Comparison of ENCODE assay signal across 8 cellular contexts in the genomic region with DNA sequence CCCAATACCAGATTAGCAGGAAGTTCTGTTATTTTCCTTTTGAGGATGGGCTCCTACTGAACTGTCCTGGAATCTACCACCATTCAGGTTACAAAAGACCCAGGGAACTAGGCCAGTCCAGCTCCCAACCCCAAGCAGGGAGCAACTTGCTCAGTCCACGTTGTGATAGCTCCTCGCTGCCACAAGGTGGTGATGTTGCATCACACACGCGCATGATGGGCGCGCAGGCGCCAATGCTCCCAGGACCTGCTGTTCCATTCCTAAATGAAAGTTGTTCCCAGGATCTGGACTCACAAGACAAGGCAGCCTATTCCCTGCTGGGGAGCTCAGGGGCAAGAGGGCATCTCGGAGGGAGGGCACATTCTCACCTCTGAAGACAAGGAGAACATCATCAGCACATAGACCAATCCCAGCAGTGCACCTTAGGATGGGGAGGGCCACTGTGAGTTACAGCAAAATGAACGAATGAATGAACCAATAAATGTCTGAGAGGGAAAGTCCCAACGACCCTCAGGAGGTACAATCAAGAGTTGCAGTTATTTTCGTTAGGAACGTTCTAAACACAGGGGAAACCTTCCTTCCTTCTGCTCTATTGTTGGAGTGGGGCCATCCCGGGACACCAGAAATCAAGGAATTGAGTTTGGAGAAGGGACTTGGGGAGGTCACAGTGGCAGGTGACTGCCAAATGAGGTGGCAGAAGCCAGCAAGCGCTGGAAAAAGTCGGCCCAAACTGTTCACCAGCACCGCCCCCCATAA. TPM values are rescaled to one million over a fixed set of nuclear protein-coding genes. Genes with fewer than 3 reads are reported as not detected.
DNase-seq lines count a peak whose midpoint lies in the region; ATAC-seq and TF ChIP-seq lines count a peak whose summit lies in the region.
"Not testable (repeated sequence)": the region's sequence is repeated elsewhere in the genome, so short reads cannot be mapped to it uniquely, and the experiment has no call there.

No MANE protein-coding gene starts in this region.

- ATAC-seq in HG02759 (IDR thresholded peaks at IDR 0.05; ENCODE audit: unreplicated experiment) (peak; percentile 39), upper lobe of left lung (ENCODE audit: low FRiP score in 2 of 2) (peak; percentile 89 to 93)

- H3K9ac ChIP-seq in OCI-LY3 (ENCODE audit: low read length); parathyroid adenoma: not testable (repeated sequence)

- not testable (repeated sequence) for TF ChIP-seq EP300 in upper lobe of left lung (IDR thresholded peaks at IDR 0.05)

- H3K79me2 ChIP-seq in OCI-LY3 (ENCODE audit: low read length); parathyroid adenoma: not testable (repeated sequence)

- H3K4me3 ChIP-seq in GM12864 (ENCODE audit: low read depth, low read length): not testable (repeated sequence)
- H3K4me3 ChIP-seq in OCI-LY3 (ENCODE audit: low read length) (peak overlapping the region; percentile 83), choroid plexus epithelial cell (ENCODE audit: low read depth, low read length) (peak overlapping the region; percentile 66), iPS DF 6.9 (ENCODE audit: low read length) (peak overlapping the region; percentile 55; the same call in 1 of the 2 replicates), parathyroid adenoma (ENCODE audit: low read depth, low read length) (peak overlapping the region; percentile 63), upper lobe of left lung (peak overlapping the region in 3 of 4 donors; percentile 63 to 73 (median 68))

- CTCF ChIA-PET in activated CD4-positive, alpha-beta memory T cell treated with anti-CD3 and anti-CD28 coated beads, Interleukin-2, amount 10 ng/mL, durations not matched to agents 7 days and 5 days (lab: Charles Lee): interaction anchor here (1.0 to 3.4 kb wide), 6 partner anchors 56 to 70 kb away, joined by 3 to 21 read pairs (median 10); a partner anchor contains a TSS

- WGBS in iPS DF 6.9 (ENCODE audit: insufficient coverage, insufficient read length): no CpG with 5 or more reads among the region's 16 CpGs
- 3 to 5% methylated on average over 9 to 15 of the region's 16 CpGs for WGBS in upper lobe of left lung, 2 donors

- not testable (repeated sequence) for H3K27ac Mint-ChIP-seq in activated CD4-positive, alpha-beta memory T cell treated with anti-CD3 and anti-CD28 coated beads, Interleukin-2, amount 10 ng/mL, durations not matched to agents 7 days and 5 days

- not testable (repeated sequence) for H3K27me3 ChIP-seq in OCI-LY3 (ENCODE audit: low read depth, low read length); iPS DF 6.9 (ENCODE audit: control insufficient read depth, insufficient read depth, low read length); parathyroid adenoma (ENCODE audit: control insufficient read depth, insufficient read depth, low read length); upper lobe of left lung

- H2AFZ ChIP-seq in OCI-LY3 (ENCODE audit: low read depth, low read length) (peak overlapping the region; percentile 70; the same call in 1 of the 2 replicates), parathyroid adenoma (peak overlapping the region; percentile 71)

- peaks cover 35% of the 10 kb centered on the region for H3K4me1 Mint-ChIP-seq in activated CD4-positive, alpha-beta memory T cell treated with anti-CD3 and anti-CD28 coated beads, Interleukin-2, amount 10 ng/mL, durations not matched to agents 7 days and 5 days

- not testable (repeated sequence) for H4K20me1 ChIP-seq in OCI-LY3 (ENCODE audit: insufficient read depth, low read length)

- H3K27ac ChIP-seq in OCI-LY3 (ENCODE audit: low read length); iPS DF 6.9 (ENCODE audit: low read length): not testable (repeated sequence)
- peak overlapping the region; percentile 79 for H3K27ac ChIP-seq in parathyroid adenoma
- peak overlapping the region; percentile 21 to 91 (median 88) for H3K27ac ChIP-seq in upper lobe of left lung

- H3K9me3 ChIP-seq in OCI-LY3 (ENCODE audit: insufficient read depth, low read length); iPS DF 6.9 (ENCODE audit: control insufficient read depth, insufficient read depth, low read length); parathyroid adenoma (ENCODE audit: control insufficient read depth, low read length); upper lobe of left lung: not testable (repeated sequence)

- H3K4me1 ChIP-seq in OCI-LY3 (ENCODE audit: low read length); iPS DF 6.9 (ENCODE audit: control insufficient read depth, insufficient read depth, low read length); parathyroid adenoma: not testable (repeated sequence)
- peaks cover 20 to 36% (median 30%) of the 10 kb centered on the region in 4 donors for H3K4me1 ChIP-seq in upper lobe of left lung

- TF ChIP-seq CTCF in GM12864 (IDR thresholded peaks at IDR 0.05; ENCODE audit: low read depth, low read length, missing control alignments) (peak; percentile 51), OCI-LY3 (IDR thresholded peaks at IDR 0.05; ENCODE audit: low read depth, low read length) (peak; percentile 37), choroid plexus epithelial cell (conservative IDR thresholded peaks at IDR 0.05; ENCODE audit: low read depth, low read length) (peak; percentile 54), parathyroid adenoma (IDR thresholded peaks at IDR 0.05) (peak; percentile 64), upper lobe of left lung (IDR thresholded peaks at IDR 0.05) (peak; percentile 40 to 89 (median 80))

- not testable (repeated sequence) for DNase-seq in GM12864 (ENCODE audit: low read depth); iPS DF 6.9 (ENCODE audit: low read depth, low spot score); upper lobe of left lung
- peak; percentile 57 for DNase-seq in activated CD4-positive, alpha-beta memory T cell treated with anti-CD3 and anti-CD28 coated beads, Interleukin-2, amount 10 ng/mL, durations not matched to agents 7 days and 5 days
- DNase-seq in choroid plexus epithelial cell (ENCODE audit: low read depth): peak; percentile 30

- not testable (repeated sequence) for H3K9me3 Mint-ChIP-seq in activated CD4-positive, alpha-beta memory T cell treated with anti-CD3 and anti-CD28 coated beads, Interleukin-2, amount 10 ng/mL, durations not matched to agents 7 days and 5 days

- not testable (repeated sequence) for H3K27me3 Mint-ChIP-seq in activated CD4-positive, alpha-beta memory T cell treated with anti-CD3 and anti-CD28 coated beads, Interleukin-2, amount 10 ng/mL, durations not matched to agents 7 days and 5 days

- TF ChIP-seq POLR2A in upper lobe of left lung (IDR thresholded peaks at IDR 0.05): not testable (repeated sequence)

- peak overlapping the region; percentile 88 for H3K4me3 Mint-ChIP-seq in activated CD4-positive, alpha-beta memory T cell treated with anti-CD3 and anti-CD28 coated beads, Interleukin-2, amount 10 ng/mL, durations not matched to agents 7 days and 5 days

- POLR2A ChIA-PET in activated CD4-positive, alpha-beta memory T cell treated with anti-CD3 and anti-CD28 coated beads, Interleukin-2, amount 10 ng/mL, durations not matched to agents 7 days and 5 days (lab: Charles Lee): interaction anchor here (1.0 to 4.3 kb wide), 6 partner anchors 9 to 152 kb away, joined by 3 to 91 read pairs (median 12); no protein-coding TSS in a partner anchor

- H3K36me3 Mint-ChIP-seq in activated CD4-positive, alpha-beta memory T cell treated with anti-CD3 and anti-CD28 coated beads, Interleukin-2, amount 10 ng/mL, durations not matched to agents 7 days and 5 days (ENCODE audit: low read depth): not testable (repeated sequence)

- not testable (repeated sequence) for H3K36me3 ChIP-seq in OCI-LY3 (replicated peaks; ENCODE audit: low read depth, low read length); iPS DF 6.9 (ENCODE audit: control insufficient read depth, insufficient read depth, low read length); parathyroid adenoma (ENCODE audit: control insufficient read depth, insufficient read depth, low read length); upper lobe of left lung

- peak overlapping the region; percentile 77 for H3K4me2 ChIP-seq in OCI-LY3 (ENCODE audit: low read length)
- H3K4me2 ChIP-seq in parathyroid adenoma (ENCODE audit: low read length): peak overlapping the region; percentile 99

RNA-seq across cellular contexts. Expression of a gene that starts 1.3 kb away (rescaled TPM):
- total RNA-seq in activated CD4-positive, alpha-beta memory T cell treated with anti-CD3 and anti-CD28 coated beads, Interleukin-2, amount 10 ng/mL, durations not matched to agents 7 days and 5 days: 10 to 100 TPM; 37.7 to 38.4 TPM
- 10 to 100 TPM; 10.6 to 34.3 (median 18.6) TPM for total RNA-seq in upper lobe of left lung

RNA-seq across cellular contexts. Expression of a gene that starts 27.1 kb away (rescaled TPM):
- total RNA-seq in activated CD4-positive, alpha-beta memory T cell treated with anti-CD3 and anti-CD28 coated beads, Interleukin-2, amount 10 ng/mL, durations not matched to agents 7 days and 5 days: 10 to 100 TPM; 19.8 to 20.1 TPM
- 100 to 1,000 TPM; 133 to 181 (median 150) TPM for total RNA-seq in upper lobe of left lung

Comparison
In these comparisons a context has a peak if more than half of its experiments do, and no peak if none do; other contexts are left out.
1. RNA of a gene that starts 27.1 kb away (total RNA-seq): 133 to 181 TPM in upper lobe of left lung; 19.8 to 20.1 TPM in activated CD4-positive, alpha-beta memory T cell treated with anti-CD3 and anti-CD28 coated beads, Interleukin-2, amount 10 ng/mL, durations not matched to agents 7 days and 5 days; every median in the first group is over 4 times any median in the second.
2. Peak in every context shown above with its lines, with median percentiles within 50 percentile points of each other: CTCF ChIP-seq.